ENCODE assay signal across 8 cellular contexts in genomic region chr11:71563401-71563800, GRCh38. TPM values are rescaled to one million over a fixed set of nuclear protein-coding genes. Genes with fewer than 3 reads are reported as not detected.
DNase-seq lines count a peak whose midpoint lies in the region; ATAC-seq and TF ChIP-seq lines count a peak whose summit lies in the region.

No MANE protein-coding gene starts in this region.

- no peaks in the 10 kb centered on the region for H3K4me1 Mint-ChIP-seq in osteocyte (ENCODE audit: unreplicated experiment)

- no peak overlapping the region for H3K4me3 Mint-ChIP-seq in osteocyte (ENCODE audit: unreplicated experiment)

- H3K4me3 ChIP-seq in choroid plexus epithelial cell (ENCODE audit: low read depth, low read length), result no peak overlapping the region
- no peak overlapping the region for H3K4me3 ChIP-seq in neuronal stem cell (ENCODE audit: low read length in 2 of 2)

- no peak overlapping the region for H2BK120ac ChIP-seq in neuronal stem cell (ENCODE audit: low read depth, low read length)

- H4K91ac ChIP-seq in neuronal stem cell (ENCODE audit: low read depth, low read length, poor library complexity), result no peak overlapping the region

- H3K27me3 ChIP-seq in neuronal stem cell (ENCODE audit: control insufficient read depth in 3 of 3, insufficient read depth in 3 of 3, low read depth in 1 of 3, low read length in 3 of 3), result peaks cover 0 to 4% (median 3%) of the 10 kb centered on the region in 3 experiments

- H2BK12ac ChIP-seq in neuronal stem cell (ENCODE audit: low read length), result no peak overlapping the region

- no peak overlapping the region for H4K8ac ChIP-seq in neuronal stem cell (ENCODE audit: low read depth, low read length)

- H3K79me1 ChIP-seq in neuronal stem cell (ENCODE audit: low read depth, low read length), result no peaks in the 10 kb centered on the region

- H3K27ac Mint-ChIP-seq in osteocyte (ENCODE audit: unreplicated experiment), result no peak overlapping the region

- H2AK5ac ChIP-seq in neuronal stem cell (ENCODE audit: low read depth, low read length), result no peak overlapping the region

- H3K27ac ChIP-seq in 22Rv1 (no peak overlapping the region), neuronal stem cell (replicated peaks; ENCODE audit: low read length) (no peak overlapping the region)

- DNase-seq in GM04503 (ENCODE audit: low read depth) (peak; percentile 30), NCI-H526 (lab: John Stamatoyannopoulos, UW) (peak; percentile 11 to 65), choroid plexus epithelial cell (ENCODE audit: low read depth) (peak; percentile 78), neuronal stem cell (ENCODE audit: low spot score) (peak; percentile 35), osteocyte (ENCODE audit: extremely low spot score, unreplicated experiment) (no peak)

- H3K27me3 Mint-ChIP-seq in osteocyte (ENCODE audit: unreplicated experiment), result peaks cover 48% of the 10 kb centered on the region

- no CpG with 5 or more reads among the region's 8 CpGs for WGBS in neuronal stem cell (ENCODE audit: extremely low coverage in 2 of 2, insufficient read length in 2 of 2, insufficient replicate concordance in 1 of 2), 2 donors

- H3K9me3 Mint-ChIP-seq in osteocyte (ENCODE audit: unreplicated experiment), result peaks cover 10% of the 10 kb centered on the region

- no peaks in the 10 kb centered on the region for H3K36me3 ChIP-seq in neuronal stem cell (replicated peaks in 1 of 2; ENCODE audit: control insufficient read depth in 2 of 2, insufficient read depth in 2 of 2, low read length in 2 of 2)

- H3K36me3 Mint-ChIP-seq in osteocyte (ENCODE audit: unreplicated experiment), result peaks cover 2% of the 10 kb centered on the region

- no peak overlapping the region for H3K23ac ChIP-seq in neuronal stem cell (ENCODE audit: low read depth, low read length, poor library complexity)

- H3K4me2 ChIP-seq in neuronal stem cell (ENCODE audit: insufficient read depth, low read length, poor library complexity, severe bottlenecking), result no peak overlapping the region

- H3K18ac ChIP-seq in neuronal stem cell (ENCODE audit: low read length), result no peak overlapping the region

- no peak overlapping the region for H2BK15ac ChIP-seq in neuronal stem cell (ENCODE audit: low read length)

- H2AFZ ChIP-seq in neuronal stem cell (ENCODE audit: low read length), result no peak overlapping the region

- H3K14ac ChIP-seq in neuronal stem cell (ENCODE audit: low read length), result no peak overlapping the region

- H2BK5ac ChIP-seq in neuronal stem cell (ENCODE audit: low read length), result no peak overlapping the region

- no peak overlapping the region for H3K9ac ChIP-seq in neuronal stem cell (ENCODE audit: low read depth, low read length, poor library complexity)

- TF ChIP-seq CTCF in 22Rv1 (IDR thresholded peaks at IDR 0.05), result peak; percentile 54
- TF ChIP-seq CTCF in choroid plexus epithelial cell (conservative IDR thresholded peaks at IDR 0.05; ENCODE audit: low read depth, low read length), result peak; percentile 72
- no peak for TF ChIP-seq CTCF in osteocyte (IDR thresholded peaks at IDR 0.05)

- H3K4me1 ChIP-seq in neuronal stem cell (ENCODE audit: control insufficient read depth in 2 of 2, insufficient read depth in 1 of 2, low read depth in 1 of 2, low read length in 2 of 2), result peaks cover 0 to 2% of the 10 kb centered on the region in 2 donors

- H3K9me3 ChIP-seq in neuronal stem cell (replicated peaks in 1 of 2; ENCODE audit: control insufficient read depth in 2 of 2, insufficient read depth in 1 of 2, low read depth in 1 of 2, low read length in 2 of 2), result no peaks in the 10 kb centered on the region

- ATAC-seq in GM21360 (IDR thresholded peaks at IDR 0.05; ENCODE audit: unreplicated experiment) (no peak), GM21737 (IDR thresholded peaks at IDR 0.05; ENCODE audit: unreplicated experiment) (no peak)

- no peak overlapping the region for H3K4ac ChIP-seq in neuronal stem cell (ENCODE audit: low read length)

RNA-seq across cellular contexts. Expression of gene KRTAP5-10, which starts 2.0 kb away (rescaled TPM):
- 0.11 TPM for polyA plus RNA-seq in neuronal stem cell (2013, experiment 1 of 2)
- 0.08 TPM for polyA plus RNA-seq in neuronal stem cell (2013, experiment 2 of 2)
- 0.30 and 0.31 TPM in 2 replicates for total RNA-seq in osteocyte

RNA-seq across cellular contexts. Expression of gene KRTAP5-9, which starts 15.2 kb away (rescaled TPM):
- 0.06 TPM for polyA plus RNA-seq in neuronal stem cell (2013, experiment 1 of 2)
- polyA plus RNA-seq in neuronal stem cell (2013, experiment 2 of 2), result not detected
- not detected in 2 replicates for total RNA-seq in osteocyte

RNA-seq across cellular contexts. Expression of gene KRTAP5-11, which starts 19.3 kb away (rescaled TPM):
- not detected for polyA plus RNA-seq in neuronal stem cell (2013, experiment 1 of 2)
- polyA plus RNA-seq in neuronal stem cell (2013, experiment 2 of 2), result 0.07 TPM
- not detected in 2 replicates for total RNA-seq in osteocyte

RNA-seq across cellular contexts. Expression of gene KRTAP5-8, which starts 25.6 kb away (rescaled TPM):
- polyA plus RNA-seq in neuronal stem cell (2013, experiment 1 of 2), result not detected
- 0.03 TPM for polyA plus RNA-seq in neuronal stem cell (2013, experiment 2 of 2)
- total RNA-seq in osteocyte, result not detected in 2 replicates

RNA-seq across cellular contexts. Expression of gene KRTAP5-7, which starts 36.3 kb away (rescaled TPM):
- 0.03 TPM for polyA plus RNA-seq in neuronal stem cell (2013, experiment 1 of 2)
- not detected for polyA plus RNA-seq in neuronal stem cell (2013, experiment 2 of 2)
- total RNA-seq in osteocyte, result not detected in 2 replicates
